In genomic region chr5:108149369-108149768, GRCh38 we compare ENCODE assay signal across 29 cellular contexts.
"Had no signal": no experiment of that assay in that cellular context is flagged by ENCODE, and none has a peak within 500 bp of the region (broad histone marks: within the 10 kb centered on the region; RNA-seq: fewer than 3 reads in every experiment).

No MANE protein-coding gene starts in this region.

- H3K4me3 ChIP-seq: esophagus muscularis mucosa, gastrocnemius medialis had no signal

- H3K27ac Mint-ChIP-seq: activated B cell treated with CpG ODN at 0.5 μM for 24 hours; activated CD8-positive, alpha-beta T cell treated with anti-CD3 and anti-CD28 coated beads for 36 hours; activated naive CD8-positive, alpha-beta T cell; activated T-helper 17 cell treated with anti-CD3 and anti-CD28 coated beads, Interleukin-2, amount 50 U/mL, for 72 hours; T-helper 17 cell; T-helper 2 cell treated with Interferon-gamma antibody and Interleukin-4, amounts not matched to agents 5 μg/mL and 100 μg/mL, for 36 hours had no signal

- H3K4me3 Mint-ChIP-seq: activated B cell treated with CpG ODN at 0.5 μM for 24 hours; activated CD8-positive, alpha-beta T cell treated with anti-CD3 and anti-CD28 coated beads for 36 hours; activated naive CD8-positive, alpha-beta T cell; activated T-cell treated with anti-CD3 and anti-CD28 coated beads, Interleukin-2, amount 50 U/mL, for 4 hours; activated T-helper 17 cell treated with anti-CD3 and anti-CD28 coated beads, Interleukin-2, amount 50 U/mL, for 72 hours; central memory CD8-positive, alpha-beta T cell; effector memory CD8-positive, alpha-beta T cell; T-helper 17 cell; T-helper 2 cell treated with Interferon-gamma antibody and Interleukin-4, amounts not matched to agents 5 μg/mL and 100 μg/mL, for 36 hours had no signal

- H3K27ac ChIP-seq: brain microvascular endothelial cell, esophagus muscularis mucosa, foreskin keratinocyte, gastrocnemius medialis, WERI-Rb-1 had no signal

- H3K36me3 ChIP-seq: brain microvascular endothelial cell, gastrocnemius medialis, WERI-Rb-1 had no signal

- H3K9me3 Mint-ChIP-seq: activated CD8-positive, alpha-beta T cell treated with anti-CD3 and anti-CD28 coated beads for 36 hours; activated T-cell treated with anti-CD3 and anti-CD28 coated beads, Interleukin-2, amount 50 U/mL, for 4 hours; activated T-helper 17 cell treated with anti-CD3 and anti-CD28 coated beads, Interleukin-2, amount 50 U/mL, for 72 hours; central memory CD8-positive, alpha-beta T cell; effector memory CD8-positive, alpha-beta T cell; T-helper 2 cell treated with Interferon-gamma antibody and Interleukin-4, amounts not matched to agents 5 μg/mL and 100 μg/mL, for 36 hours had no signal

- H3K9me3 ChIP-seq: esophagus muscularis mucosa, gastrocnemius medialis had no signal

- H3K4me1 ChIP-seq: esophagus muscularis mucosa, foreskin keratinocyte had no signal

- H3K4me1 Mint-ChIP-seq: activated B cell treated with CpG ODN at 0.5 μM for 24 hours; activated T-helper 17 cell treated with anti-CD3 and anti-CD28 coated beads, Interleukin-2, amount 50 U/mL, for 72 hours had no signal

- H3K27me3 Mint-ChIP-seq: activated B cell treated with CpG ODN at 0.5 μM for 24 hours; activated CD8-positive, alpha-beta T cell treated with anti-CD3 and anti-CD28 coated beads for 36 hours; activated naive CD8-positive, alpha-beta T cell; activated T-helper 17 cell treated with anti-CD3 and anti-CD28 coated beads, Interleukin-2, amount 50 U/mL, for 72 hours; central memory CD8-positive, alpha-beta T cell; effector memory CD8-positive, alpha-beta T cell; T-helper 17 cell had no signal

- ATAC-seq: activated CD4-positive, CD25-positive, alpha-beta regulatory T cell treated with anti-CD3 and anti-CD28 coated beads, Interleukin-2, amount 50 U/mL, for 24 hours; activated T-cell treated with anti-CD3 and anti-CD28 coated beads, Interleukin-2, amount 50 U/mL, for 4 hours; activated T-helper 17 cell treated with anti-CD3 and anti-CD28 coated beads, Interleukin-2, amount 50 U/mL, for 72 hours; effector memory CD8-positive, alpha-beta T cell; T-helper 17 cell had no signal

- DNase-seq: activated B cell treated with CpG ODN at 0.5 μM for 24 hours; activated CD4-positive, alpha-beta T cell treated with anti-CD3 and anti-CD28 coated beads for 48 hours; activated CD4-positive, alpha-beta T cell treated with anti-CD3 and anti-CD28 coated beads, Interleukin-2, amount 50 U/mL, for 1 hour; activated CD4-positive, alpha-beta T cell treated with anti-CD3 and anti-CD28 coated beads, Interleukin-2, amount 50 U/mL, for 48 hours; activated CD8-positive, alpha-beta memory T cell treated with anti-CD3 and anti-CD28 coated beads for 24 hours; activated CD8-positive, alpha-beta T cell treated with anti-CD3 and anti-CD28 coated beads for 36 hours; activated effector memory CD4-positive, alpha-beta T cell treated with Interleukin-2 at 50 U/mL for 16 hours; activated gamma-delta T cell treated with Interleukin-2 at 50 U/mL for 16 hours; activated naive CD4-positive, alpha-beta T cell treated with anti-CD3 and anti-CD28 coated beads, Interleukin-2, amount 50 U/mL, for 16 hours; activated naive CD4-positive, alpha-beta T cell treated with Interleukin-2 at 50 U/mL for 16 hours; activated T-cell treated with anti-CD3 and anti-CD28 coated beads, Interleukin-2, amount 50 U/mL, for 4 hours; anterior cingulate cortex; cortex of kidney; effector CD4-positive, alpha-beta T cell; effector memory CD8-positive, alpha-beta T cell; gastrocnemius medialis; glutamatergic neuron; T-helper 1 cell; T-helper 17 cell; T1000; WERI-Rb-1 had no signal

- H3K27me3 ChIP-seq: brain microvascular endothelial cell, esophagus muscularis mucosa, foreskin keratinocyte, gastrocnemius medialis had no signal
